1 cellular context compared by ENCODE assay signal in the genomic region with DNA sequence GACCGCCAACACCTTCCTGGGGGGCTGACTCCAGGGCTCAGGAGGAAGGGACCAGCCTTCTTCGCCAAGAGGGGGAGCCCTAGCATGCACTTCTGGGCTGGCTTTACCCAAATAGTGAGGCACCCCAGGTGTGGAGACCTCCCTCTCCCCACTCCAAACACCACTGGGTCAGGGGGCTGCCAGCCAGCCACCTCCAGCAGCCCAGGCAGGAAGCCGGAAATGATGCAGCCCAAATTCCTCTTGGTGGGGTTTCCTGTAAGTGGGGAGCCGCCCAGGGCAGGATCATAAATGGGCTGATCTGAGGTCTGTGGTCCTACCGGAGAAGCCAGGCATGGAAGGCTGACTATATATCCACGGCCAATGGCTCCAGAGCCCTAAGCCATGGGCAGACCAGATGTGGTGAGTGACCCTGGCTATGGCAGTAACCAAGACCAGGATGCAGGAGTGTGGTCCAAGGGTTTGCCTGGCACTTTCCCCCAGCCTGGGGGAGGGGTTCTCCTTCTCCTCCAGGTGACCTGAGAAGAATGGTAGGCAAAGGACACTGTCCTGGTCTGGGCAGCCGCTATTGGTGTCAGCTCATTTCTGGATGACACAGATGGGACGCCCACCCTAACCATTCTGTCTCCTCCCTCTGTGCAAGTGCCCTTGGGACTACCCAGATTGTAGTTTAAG.
TF ChIP-seq lines count a peak whose summit lies in the region.

No MANE protein-coding gene starts in this region.

TF ChIP-seq in HepG2, 621 proteins besides CTCF, POLR2A, EP300 and RAD21:
- TF ChIP-seq SP4 (CRISPR knock-in tag; IDR thresholded peaks at IDR 0.05): no peak
- TF ChIP-seq MAFK (conservative IDR thresholded peaks at IDR 0.05 in 1 of 2, IDR thresholded peaks at IDR 0.05 in 1 of 2; ENCODE audit: low read length in 2 of 2): no peak
- TF ChIP-seq GPN1 (CRISPR knock-in tag; IDR thresholded peaks at IDR 0.05; ENCODE audit: borderline replicate concordance): no peak
- TF ChIP-seq KLF16 (CRISPR knock-in tag; IDR thresholded peaks at IDR 0.05): no peak
- TF ChIP-seq, protein P1, sequence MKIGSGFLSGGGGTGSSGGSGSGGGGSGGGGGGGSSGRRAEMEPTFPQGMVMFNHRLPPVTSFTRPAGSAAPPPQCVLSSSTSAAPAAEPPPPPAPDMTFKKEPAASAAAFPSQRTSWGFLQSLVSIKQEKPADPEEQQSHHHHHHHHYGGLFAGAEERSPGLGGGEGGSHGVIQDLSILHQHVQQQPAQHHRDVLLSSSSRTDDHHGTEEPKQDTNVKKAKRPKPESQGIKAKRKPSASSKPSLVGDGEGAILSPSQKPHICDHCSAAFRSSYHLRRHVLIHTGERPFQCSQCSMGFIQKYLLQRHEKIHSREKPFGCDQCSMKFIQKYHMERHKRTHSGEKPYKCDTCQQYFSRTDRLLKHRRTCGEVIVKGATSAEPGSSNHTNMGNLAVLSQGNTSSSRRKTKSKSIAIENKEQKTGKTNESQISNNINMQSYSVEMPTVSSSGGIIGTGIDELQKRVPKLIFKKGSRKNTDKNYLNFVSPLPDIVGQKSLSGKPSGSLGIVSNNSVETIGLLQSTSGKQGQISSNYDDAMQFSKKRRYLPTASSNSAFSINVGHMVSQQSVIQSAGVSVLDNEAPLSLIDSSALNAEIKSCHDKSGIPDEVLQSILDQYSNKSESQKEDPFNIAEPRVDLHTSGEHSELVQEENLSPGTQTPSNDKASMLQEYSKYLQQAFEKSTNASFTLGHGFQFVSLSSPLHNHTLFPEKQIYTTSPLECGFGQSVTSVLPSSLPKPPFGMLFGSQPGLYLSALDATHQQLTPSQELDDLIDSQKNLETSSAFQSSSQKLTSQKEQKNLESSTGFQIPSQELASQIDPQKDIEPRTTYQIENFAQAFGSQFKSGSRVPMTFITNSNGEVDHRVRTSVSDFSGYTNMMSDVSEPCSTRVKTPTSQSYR (CRISPR knock-in tag; IDR thresholded peaks at IDR 0.05; ENCODE audit: borderline replicate concordance): no peak
- TF ChIP-seq, protein P2, sequence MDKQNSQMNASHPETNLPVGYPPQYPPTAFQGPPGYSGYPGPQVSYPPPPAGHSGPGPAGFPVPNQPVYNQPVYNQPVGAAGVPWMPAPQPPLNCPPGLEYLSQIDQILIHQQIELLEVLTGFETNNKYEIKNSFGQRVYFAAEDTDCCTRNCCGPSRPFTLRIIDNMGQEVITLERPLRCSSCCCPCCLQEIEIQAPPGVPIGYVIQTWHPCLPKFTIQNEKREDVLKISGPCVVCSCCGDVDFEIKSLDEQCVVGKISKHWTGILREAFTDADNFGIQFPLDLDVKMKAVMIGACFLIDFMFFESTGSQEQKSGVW (CRISPR knock-in tag; IDR thresholded peaks at IDR 0.05; ENCODE audit: borderline replicate concordance): no peak
- TF ChIP-seq, protein P3, sequence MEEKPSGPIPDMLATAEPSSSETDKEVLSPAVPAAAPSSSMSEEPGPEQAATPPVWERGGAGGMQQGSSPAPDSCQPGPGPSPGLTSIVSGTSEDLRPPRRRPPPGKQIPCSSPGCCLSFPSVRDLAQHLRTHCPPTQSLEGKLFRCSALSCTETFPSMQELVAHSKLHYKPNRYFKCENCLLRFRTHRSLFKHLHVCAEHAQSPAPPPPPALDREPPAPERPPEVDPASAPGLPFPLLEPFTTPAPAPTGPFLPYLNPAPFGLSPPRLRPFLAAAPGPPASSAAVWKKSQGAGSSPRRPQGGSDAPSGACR (CRISPR knock-in tag; IDR thresholded peaks at IDR 0.05): no peak
- no peak for TF ChIP-seq ZSCAN20 (CRISPR knock-in tag; IDR thresholded peaks at IDR 0.05; ENCODE audit: borderline replicate concordance)
- TF ChIP-seq ZNF552 (CRISPR knock-in tag; IDR thresholded peaks at IDR 0.05; ENCODE audit: borderline replicate concordance): no peak
- TF ChIP-seq, protein P4, sequence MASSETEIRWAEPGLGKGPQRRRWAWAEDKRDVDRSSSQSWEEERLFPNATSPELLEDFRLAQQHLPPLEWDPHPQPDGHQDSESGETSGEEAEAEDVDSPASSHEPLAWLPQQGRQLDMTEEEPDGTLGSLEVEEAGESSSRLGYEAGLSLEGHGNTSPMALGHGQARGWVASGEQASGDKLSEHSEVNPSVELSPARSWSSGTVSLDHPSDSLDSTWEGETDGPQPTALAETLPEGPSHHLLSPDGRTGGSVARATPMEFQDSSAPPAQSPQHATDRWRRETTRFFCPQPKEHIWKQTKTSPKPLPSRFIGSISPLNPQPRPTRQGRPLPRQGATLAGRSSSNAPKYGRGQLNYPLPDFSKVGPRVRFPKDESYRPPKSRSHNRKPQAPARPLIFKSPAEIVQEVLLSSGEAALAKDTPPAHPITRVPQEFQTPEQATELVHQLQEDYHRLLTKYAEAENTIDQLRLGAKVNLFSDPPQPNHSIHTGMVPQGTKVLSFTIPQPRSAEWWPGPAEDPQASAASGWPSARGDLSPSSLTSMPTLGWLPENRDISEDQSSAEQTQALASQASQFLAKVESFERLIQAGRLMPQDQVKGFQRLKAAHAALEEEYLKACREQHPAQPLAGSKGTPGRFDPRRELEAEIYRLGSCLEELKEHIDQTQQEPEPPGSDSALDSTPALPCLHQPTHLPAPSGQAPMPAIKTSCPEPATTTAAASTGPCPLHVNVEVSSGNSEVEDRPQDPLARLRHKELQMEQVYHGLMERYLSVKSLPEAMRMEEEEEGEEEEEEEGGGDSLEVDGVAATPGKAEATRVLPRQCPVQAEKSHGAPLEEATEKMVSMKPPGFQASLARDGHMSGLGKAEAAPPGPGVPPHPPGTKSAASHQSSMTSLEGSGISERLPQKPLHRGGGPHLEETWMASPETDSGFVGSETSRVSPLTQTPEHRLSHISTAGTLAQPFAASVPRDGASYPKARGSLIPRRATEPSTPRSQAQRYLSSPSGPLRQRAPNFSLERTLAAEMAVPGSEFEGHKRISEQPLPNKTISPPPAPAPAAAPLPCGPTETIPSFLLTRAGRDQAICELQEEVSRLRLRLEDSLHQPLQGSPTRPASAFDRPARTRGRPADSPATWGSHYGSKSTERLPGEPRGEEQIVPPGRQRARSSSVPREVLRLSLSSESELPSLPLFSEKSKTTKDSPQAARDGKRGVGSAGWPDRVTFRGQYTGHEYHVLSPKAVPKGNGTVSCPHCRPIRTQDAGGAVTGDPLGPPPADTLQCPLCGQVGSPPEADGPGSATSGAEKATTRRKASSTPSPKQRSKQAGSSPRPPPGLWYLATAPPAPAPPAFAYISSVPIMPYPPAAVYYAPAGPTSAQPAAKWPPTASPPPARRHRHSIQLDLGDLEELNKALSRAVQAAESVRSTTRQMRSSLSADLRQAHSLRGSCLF (CRISPR knock-in tag; IDR thresholded peaks at IDR 0.05; ENCODE audit: borderline replicate concordance): no peak
- no peak for TF ChIP-seq ZNF737 (CRISPR knock-in tag; IDR thresholded peaks at IDR 0.05; ENCODE audit: borderline replicate concordance)
